ENCODE assay signal across 34 cellular contexts in genomic region chr3:166029507-166029906, GRCh38.
"Had no signal": no experiment of that assay in that cellular context is flagged by ENCODE, and none has a peak within 500 bp of the region (broad histone marks: within the 10 kb centered on the region; RNA-seq: fewer than 3 reads in every experiment).

No MANE protein-coding gene starts in this region.

- H3K4me1 ChIP-seq: body of pancreas, breast epithelium had no signal

- DNase-seq: activated B cell treated with CpG ODN at 0.5 μM for 24 hours; activated CD4-positive, alpha-beta memory T cell treated with anti-CD3 and anti-CD28 coated beads for 36 hours; activated CD4-positive, alpha-beta T cell treated with anti-CD3 and anti-CD28 coated beads for 4 hours; activated CD4-positive, alpha-beta T cell treated with anti-CD3 and anti-CD28 coated beads, Interleukin-2, amount 10 ng/mL, durations not matched to agents 24 days and 14 days; activated CD4-positive, alpha-beta T cell treated with anti-CD3 and anti-CD28 coated beads, Interleukin-2, amount 50 U/mL, for 1 hour; activated CD4-positive, alpha-beta T cell treated with anti-CD3 and anti-CD28 coated beads, Interleukin-2, amount 50 U/mL, for 4 hours; activated CD4-positive, CD25-positive, alpha-beta regulatory T cell treated with anti-CD3 and anti-CD28 coated beads, Interleukin-2, amount 50 U/mL, for 72 hours; activated CD8-positive, alpha-beta memory T cell treated with anti-CD3 and anti-CD28 coated beads, Interleukin-2, amount 50 U/mL, for 4 hours; activated CD8-positive, alpha-beta T cell treated with anti-CD3 and anti-CD28 coated beads for 36 hours; activated effector memory CD4-positive, alpha-beta T cell treated with anti-CD3 and anti-CD28 coated beads, Interleukin-2, amount 50 U/mL, for 16 hours; activated gamma-delta T cell treated with Interleukin-2 at 50 U/mL for 16 hours; activated naive CD4-positive, alpha-beta T cell; activated naive CD4-positive, alpha-beta T cell treated with anti-CD3 and anti-CD28 coated beads for 36 hours; activated naive CD4-positive, alpha-beta T cell treated with anti-CD3 and anti-CD28 coated beads, Interleukin-2, amount 50 U/mL, for 16 hours; activated naive CD8-positive, alpha-beta T cell treated with anti-CD3 and anti-CD28 coated beads for 36 hours; activated T-cell treated with anti-CD3 and anti-CD28 coated beads for 4 hours; activated T-cell treated with anti-CD3 and anti-CD28 coated beads, Interleukin-2, amount 50 U/mL, for 1 hour; activated T-cell treated with anti-CD3 and anti-CD28 coated beads, Interleukin-2, amount 50 U/mL, for 4 hours; activated T-cell treated with anti-CD3 and anti-CD28 coated beads, Interleukin-2, amount 50 U/mL, for 72 hours; amygdala; anterior cingulate cortex; body of pancreas; brain microvascular endothelial cell; central memory CD4-positive, alpha-beta T cell; T-helper 1 cell; T-helper 2 cell; T-helper 9 cell had no signal

- H3K27me3 ChIP-seq: body of pancreas, brain microvascular endothelial cell, breast epithelium had no signal

- H3K4me3 ChIP-seq: body of pancreas, breast epithelium had no signal

- H3K27me3 Mint-ChIP-seq: activated B cell treated with CpG ODN at 0.5 μM for 24 hours; activated CD4-positive, alpha-beta memory T cell treated with anti-CD3 and anti-CD28 coated beads for 36 hours; activated CD4-positive, alpha-beta T cell treated with anti-CD3 and anti-CD28 coated beads, Interleukin-2, amount 10 ng/mL, durations not matched to agents 24 days and 14 days; activated CD8-positive, alpha-beta T cell treated with anti-CD3 and anti-CD28 coated beads for 36 hours; activated naive CD8-positive, alpha-beta T cell treated with anti-CD3 and anti-CD28 coated beads for 36 hours; activated T-helper 17 cell treated with anti-CD3 and anti-CD28 coated beads, Interleukin-2, amount 50 U/mL, for 72 hours had no signal

- ATAC-seq: activated CD8-positive, alpha-beta T cell treated with anti-CD3 and anti-CD28 coated beads for 36 hours; activated naive CD4-positive, alpha-beta T cell treated with anti-CD3 and anti-CD28 coated beads, Interleukin-2, amount 50 U/mL, for 72 hours; activated T-cell treated with anti-CD3 and anti-CD28 coated beads, Interleukin-2, amount 50 U/mL, for 4 hours; activated T-cell treated with anti-CD3 and anti-CD28 coated beads, Interleukin-2, amount 50 U/mL, for 72 hours; activated T-helper 17 cell treated with anti-CD3 and anti-CD28 coated beads, Interleukin-2, amount 50 U/mL, for 72 hours; body of pancreas had no signal

- H3K36me3 ChIP-seq: brain microvascular endothelial cell, breast epithelium had no signal

- H3K9me3 ChIP-seq: body of pancreas, breast epithelium had no signal

- H3K27ac Mint-ChIP-seq: activated B cell treated with CpG ODN at 0.5 μM for 24 hours; activated CD4-positive, alpha-beta memory T cell treated with anti-CD3 and anti-CD28 coated beads for 36 hours; activated CD4-positive, alpha-beta T cell treated with anti-CD3 and anti-CD28 coated beads, Interleukin-2, amount 10 ng/mL, durations not matched to agents 24 days and 14 days; activated CD8-positive, alpha-beta T cell treated with anti-CD3 and anti-CD28 coated beads for 36 hours; activated naive CD4-positive, alpha-beta T cell treated with anti-CD3 and anti-CD28 coated beads for 36 hours; activated naive CD4-positive, alpha-beta T cell treated with anti-CD3 and anti-CD28 coated beads, Interleukin-2, amount 50 U/mL, for 72 hours; activated naive CD8-positive, alpha-beta T cell treated with anti-CD3 and anti-CD28 coated beads for 36 hours; activated T-cell treated with anti-CD3 and anti-CD28 coated beads, Interleukin-2, amount 50 U/mL, for 72 hours; activated T-helper 1 cell treated with anti-CD3 and anti-CD28 coated beads, Interleukin-12 subunit alpha, Interleukin-12 subunit beta, Interleukin-2, Interleukin-4 antibody, amounts not matched to agents 30 ng/mL and 10 ng/mL and 1 ng/mL, durations not matched to agents 14 hours and 24 hours and 36 hours; activated T-helper 17 cell treated with anti-CD3 and anti-CD28 coated beads, Interleukin-2, amount 50 U/mL, for 72 hours; T-helper 1 cell treated with Interleukin-12 subunit alpha and Interleukin-12 subunit beta and Interleukin-4 antibody, amounts not matched to agents 30 μg/mL and 1 μg/mL, for 36 hours; T-helper 2 cell treated with Interferon-gamma antibody and Interleukin-4, amounts not matched to agents 5 μg/mL and 100 μg/mL, for 36 hours had no signal

- H3K9me3 Mint-ChIP-seq: activated CD4-positive, alpha-beta memory T cell treated with anti-CD3 and anti-CD28 coated beads for 36 hours; activated T-helper 17 cell treated with anti-CD3 and anti-CD28 coated beads, Interleukin-2, amount 50 U/mL, for 72 hours had no signal

- H3K4me3 Mint-ChIP-seq: activated B cell treated with CpG ODN at 0.5 μM for 24 hours; activated CD4-positive, alpha-beta memory T cell treated with anti-CD3 and anti-CD28 coated beads for 36 hours; activated CD4-positive, alpha-beta T cell treated with anti-CD3 and anti-CD28 coated beads, Interleukin-2, amount 10 ng/mL, durations not matched to agents 24 days and 14 days; activated CD8-positive, alpha-beta T cell treated with anti-CD3 and anti-CD28 coated beads for 36 hours; activated naive CD4-positive, alpha-beta T cell treated with anti-CD3 and anti-CD28 coated beads for 36 hours; activated naive CD8-positive, alpha-beta T cell treated with anti-CD3 and anti-CD28 coated beads for 36 hours; activated T-cell treated with anti-CD3 and anti-CD28 coated beads, Interleukin-2, amount 50 U/mL, for 4 hours; activated T-cell treated with anti-CD3 and anti-CD28 coated beads, Interleukin-2, amount 50 U/mL, for 72 hours; activated T-helper 1 cell treated with anti-CD3 and anti-CD28 coated beads, Interleukin-12 subunit alpha, Interleukin-12 subunit beta, Interleukin-2, Interleukin-4 antibody, amounts not matched to agents 30 ng/mL and 10 ng/mL and 1 ng/mL, durations not matched to agents 14 hours and 24 hours and 36 hours; activated T-helper 17 cell treated with anti-CD3 and anti-CD28 coated beads, Interleukin-2, amount 50 U/mL, for 72 hours; T-helper 1 cell treated with Interleukin-12 subunit alpha and Interleukin-12 subunit beta and Interleukin-4 antibody, amounts not matched to agents 30 μg/mL and 1 μg/mL, for 36 hours; T-helper 2 cell treated with Interferon-gamma antibody and Interleukin-4, amounts not matched to agents 5 μg/mL and 100 μg/mL, for 36 hours had no signal

- H3K36me3 Mint-ChIP-seq: activated CD4-positive, alpha-beta memory T cell treated with anti-CD3 and anti-CD28 coated beads for 36 hours; activated naive CD8-positive, alpha-beta T cell treated with anti-CD3 and anti-CD28 coated beads for 36 hours had no signal

- H3K4me1 Mint-ChIP-seq: activated B cell treated with CpG ODN at 0.5 μM for 24 hours; activated CD4-positive, alpha-beta T cell treated with anti-CD3 and anti-CD28 coated beads, Interleukin-2, amount 10 ng/mL, durations not matched to agents 24 days and 14 days; activated naive CD8-positive, alpha-beta T cell treated with anti-CD3 and anti-CD28 coated beads for 36 hours; activated T-helper 17 cell treated with anti-CD3 and anti-CD28 coated beads, Interleukin-2, amount 50 U/mL, for 72 hours had no signal

- H3K27ac ChIP-seq: body of pancreas, brain microvascular endothelial cell, breast epithelium, VCaP had no signal
